ENCODE assay signal across 8 cellular contexts in the genomic region with DNA sequence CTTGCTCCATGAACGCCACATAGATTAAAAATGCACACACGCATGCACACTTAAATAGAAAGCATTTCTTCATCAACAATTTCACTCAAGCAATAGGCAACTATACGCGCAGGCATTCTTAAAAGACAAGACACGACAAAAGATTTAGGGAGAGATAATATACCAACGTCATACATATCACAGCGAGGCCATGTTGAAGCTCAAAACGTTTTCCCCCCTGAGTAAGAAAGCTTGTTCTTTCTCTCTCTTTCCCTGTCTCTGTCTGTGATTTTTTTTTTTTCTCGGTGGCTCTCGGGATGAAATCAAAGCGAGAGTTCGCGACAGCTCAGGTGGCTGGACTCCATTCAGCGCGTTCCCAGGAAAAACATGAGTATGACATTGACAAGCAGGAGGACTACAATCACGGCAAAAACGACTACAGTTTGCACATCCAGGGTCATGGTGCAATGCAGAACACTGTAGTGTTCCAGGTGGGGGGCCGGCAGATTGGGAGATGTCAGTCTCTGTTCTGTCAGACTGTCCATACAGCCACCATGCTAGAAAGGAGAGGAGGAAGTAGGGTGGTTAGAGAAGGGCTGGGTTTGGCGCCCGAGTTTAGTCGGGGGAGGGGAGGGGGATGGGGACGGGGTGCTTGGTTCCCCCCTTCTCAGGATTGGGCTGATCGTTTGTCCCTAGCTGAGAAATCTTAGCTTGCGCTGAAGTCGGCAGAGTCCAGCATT. TPM values are rescaled to one million over a fixed set of nuclear protein-coding genes. Genes with fewer than 3 reads are reported as not detected.
DNase-seq lines count a peak whose midpoint lies in the region; ATAC-seq and TF ChIP-seq lines count a peak whose summit lies in the region.

No MANE protein-coding gene starts in this region.

- peaks cover 3% of the 10 kb centered on the region; the same call in 1 of the 2 replicates for H3K9me3 ChIP-seq in HEK293 (ENCODE audit: control insufficient read depth, insufficient read depth, low read depth, low read length)

- TF ChIP-seq CTCF in GM12865 (IDR thresholded peaks at IDR 0.05; ENCODE audit: insufficient read depth, low read depth, low read length, missing control alignments) (no peak), HEK293 (tag by site-specific recombination; IDR thresholded peaks at IDR 0.05) (no peak)

- CTCF ChIA-PET in HEK293 (lab: Yijun Ruan, JAX): no interaction called here

- DNase-seq in GM12865 (ENCODE audit: low read depth) (peak; percentile 44), NCI-H748 (lab: John Stamatoyannopoulos, UW; ENCODE audit: unreplicated experiment) (peak; percentile 41), left ventricle myocardium superior (no peak), skeletal muscle cell (ENCODE audit: low read depth) (no peak), NCI-H146 treated with DMSO at 0.1 percent for 48 hours (lab: John Stamatoyannopoulos, UW; ENCODE audit: unreplicated experiment) (no peak), NCI-H774 (lab: John Stamatoyannopoulos, UW) (no peak)
- DNase-seq in activated naive CD4-positive, alpha-beta T cell treated with anti-CD3 and anti-CD28 coated beads, Interleukin-2, amount 50 U/mL, for 16 hours: peak; percentile 19

- POLR2A ChIA-PET in HEK293 (lab: Yijun Ruan, JAX): interaction anchor here (0.7 to 1.0 kb wide), 6 partner anchors 9 to 1280 kb away, joined by 3 to 9 read pairs (median 4); a partner anchor contains a TSS

- H3K27ac ChIP-seq in HEK293 (ENCODE audit: extremely low read depth, low read depth, low read length): peak overlapping the region; percentile 75

- H3K4me3 ChIP-seq in GM12865 (ENCODE audit: low read depth, low read length): peak overlapping the region; percentile 86
- H3K4me3 ChIP-seq in HEK293 (ENCODE audit: low read depth, low read length): peak overlapping the region; percentile 64
- peak overlapping the region; percentile 65 for H3K4me3 ChIP-seq in skeletal muscle cell (ENCODE audit: low read depth, low read length)

- peak; percentile 55 for ATAC-seq in left ventricle myocardium superior

- intact Hi-C loops in left ventricle myocardium superior (cut with micrococcal nuclease): no loop called here

- H3K4me1 ChIP-seq in HEK293 (ENCODE audit: control insufficient read depth, insufficient read depth, low read length): no peaks in the 10 kb centered on the region

- no peaks in the 10 kb centered on the region for H3K36me3 ChIP-seq in HEK293 (ENCODE audit: control insufficient read depth in 2 of 2, insufficient read depth in 1 of 2, low read length in 2 of 2)

TF ChIP-seq in HEK293, 187 proteins besides CTCF, POLR2A, EP300 and RAD21:
- no peak for TF ChIP-seq ZFP69B (tag by site-specific recombination; IDR thresholded peaks at IDR 0.05)
- TF ChIP-seq, protein P1, sequence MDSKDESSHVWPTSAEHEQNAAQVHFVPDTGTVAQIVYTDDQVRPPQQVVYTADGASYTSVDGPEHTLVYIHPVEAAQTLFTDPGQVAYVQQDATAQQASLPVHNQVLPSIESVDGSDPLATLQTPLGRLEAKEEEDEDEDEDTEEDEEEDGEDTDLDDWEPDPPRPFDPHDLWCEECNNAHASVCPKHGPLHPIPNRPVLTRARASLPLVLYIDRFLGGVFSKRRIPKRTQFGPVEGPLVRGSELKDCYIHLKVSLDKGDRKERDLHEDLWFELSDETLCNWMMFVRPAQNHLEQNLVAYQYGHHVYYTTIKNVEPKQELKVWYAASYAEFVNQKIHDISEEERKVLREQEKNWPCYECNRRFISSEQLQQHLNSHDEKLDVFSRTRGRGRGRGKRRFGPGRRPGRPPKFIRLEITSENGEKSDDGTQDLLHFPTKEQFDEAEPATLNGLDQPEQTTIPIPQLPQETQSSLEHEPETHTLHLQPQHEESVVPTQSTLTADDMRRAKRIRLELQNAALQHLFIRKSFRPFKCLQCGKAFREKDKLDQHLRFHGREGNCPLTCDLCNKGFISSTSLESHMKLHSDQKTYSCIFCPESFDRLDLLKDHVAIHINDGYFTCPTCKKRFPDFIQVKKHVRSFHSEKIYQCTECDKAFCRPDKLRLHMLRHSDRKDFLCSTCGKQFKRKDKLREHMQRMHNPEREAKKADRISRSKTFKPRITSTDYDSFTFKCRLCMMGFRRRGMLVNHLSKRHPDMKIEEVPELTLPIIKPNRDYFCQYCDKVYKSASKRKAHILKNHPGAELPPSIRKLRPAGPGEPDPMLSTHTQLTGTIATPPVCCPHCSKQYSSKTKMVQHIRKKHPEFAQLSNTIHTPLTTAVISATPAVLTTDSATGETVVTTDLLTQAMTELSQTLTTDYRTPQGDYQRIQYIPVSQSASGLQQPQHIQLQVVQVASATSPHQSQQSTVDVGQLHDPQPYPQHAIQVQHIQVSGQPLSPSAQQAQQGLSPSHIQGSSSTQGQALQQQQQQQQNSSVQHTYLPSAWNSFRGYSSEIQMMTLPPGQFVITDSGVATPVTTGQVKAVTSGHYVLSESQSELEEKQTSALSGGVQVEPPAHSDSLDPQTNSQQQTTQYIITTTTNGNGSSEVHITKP (tag by site-specific recombination; IDR thresholded peaks at IDR 0.05): peak; percentile 93

RNA-seq across cellular contexts. Expression of a gene that starts 30.7 kb away (rescaled TPM):
- total RNA-seq in left ventricle myocardium superior: 37.5 TPM

Comparison
In these comparisons a context has a peak if more than half of its experiments do, and no peak if none do; other contexts are left out.
1. DNase-seq: peak in GM12865 (single experiment), NCI-H748 (single experiment) and activated naive CD4-positive, alpha-beta T cell treated with anti-CD3 and anti-CD28 coated beads, Interleukin-2, amount 50 U/mL, for 16 hours (single experiment); none in left ventricle myocardium superior (single experiment), skeletal muscle cell (single experiment), NCI-H146 treated with DMSO at 0.1 percent for 48 hours (single experiment) and NCI-H774 (single experiment).
2. Peak in every context shown above with its lines, with median percentiles within 50 percentile points of each other: H3K4me3 ChIP-seq.